In genomic region chr14:87993485-87993809, GRCh38 we compare ENCODE assay signal across 1 cellular context.
TF ChIP-seq lines count a peak whose summit lies in the region.

No MANE protein-coding gene starts in this region.

TF ChIP-seq in GM12878, 131 proteins besides CTCF, POLR2A, EP300 and RAD21 (continued from another document):
- TF ChIP-seq SMAD1 (IDR thresholded peaks at IDR 0.05; ENCODE audit: low read depth, partially characterized antibody) (peak; percentile 80), RELB (IDR thresholded peaks at IDR 0.05; ENCODE audit: low read depth) (peak; percentile 44; the same call in 1 of the 2 replicates)
